In genomic region chr2:10307561-10308156, GRCh38 we compare ENCODE assay signal across 1 cellular context.
TF ChIP-seq lines count a peak whose summit lies in the region.

No MANE protein-coding gene starts in this region.

TF ChIP-seq in K562, 482 proteins besides CTCF, POLR2A, EP300 and RAD21 (continued from another document and continues in another):
- TF ChIP-seq, protein P1, sequence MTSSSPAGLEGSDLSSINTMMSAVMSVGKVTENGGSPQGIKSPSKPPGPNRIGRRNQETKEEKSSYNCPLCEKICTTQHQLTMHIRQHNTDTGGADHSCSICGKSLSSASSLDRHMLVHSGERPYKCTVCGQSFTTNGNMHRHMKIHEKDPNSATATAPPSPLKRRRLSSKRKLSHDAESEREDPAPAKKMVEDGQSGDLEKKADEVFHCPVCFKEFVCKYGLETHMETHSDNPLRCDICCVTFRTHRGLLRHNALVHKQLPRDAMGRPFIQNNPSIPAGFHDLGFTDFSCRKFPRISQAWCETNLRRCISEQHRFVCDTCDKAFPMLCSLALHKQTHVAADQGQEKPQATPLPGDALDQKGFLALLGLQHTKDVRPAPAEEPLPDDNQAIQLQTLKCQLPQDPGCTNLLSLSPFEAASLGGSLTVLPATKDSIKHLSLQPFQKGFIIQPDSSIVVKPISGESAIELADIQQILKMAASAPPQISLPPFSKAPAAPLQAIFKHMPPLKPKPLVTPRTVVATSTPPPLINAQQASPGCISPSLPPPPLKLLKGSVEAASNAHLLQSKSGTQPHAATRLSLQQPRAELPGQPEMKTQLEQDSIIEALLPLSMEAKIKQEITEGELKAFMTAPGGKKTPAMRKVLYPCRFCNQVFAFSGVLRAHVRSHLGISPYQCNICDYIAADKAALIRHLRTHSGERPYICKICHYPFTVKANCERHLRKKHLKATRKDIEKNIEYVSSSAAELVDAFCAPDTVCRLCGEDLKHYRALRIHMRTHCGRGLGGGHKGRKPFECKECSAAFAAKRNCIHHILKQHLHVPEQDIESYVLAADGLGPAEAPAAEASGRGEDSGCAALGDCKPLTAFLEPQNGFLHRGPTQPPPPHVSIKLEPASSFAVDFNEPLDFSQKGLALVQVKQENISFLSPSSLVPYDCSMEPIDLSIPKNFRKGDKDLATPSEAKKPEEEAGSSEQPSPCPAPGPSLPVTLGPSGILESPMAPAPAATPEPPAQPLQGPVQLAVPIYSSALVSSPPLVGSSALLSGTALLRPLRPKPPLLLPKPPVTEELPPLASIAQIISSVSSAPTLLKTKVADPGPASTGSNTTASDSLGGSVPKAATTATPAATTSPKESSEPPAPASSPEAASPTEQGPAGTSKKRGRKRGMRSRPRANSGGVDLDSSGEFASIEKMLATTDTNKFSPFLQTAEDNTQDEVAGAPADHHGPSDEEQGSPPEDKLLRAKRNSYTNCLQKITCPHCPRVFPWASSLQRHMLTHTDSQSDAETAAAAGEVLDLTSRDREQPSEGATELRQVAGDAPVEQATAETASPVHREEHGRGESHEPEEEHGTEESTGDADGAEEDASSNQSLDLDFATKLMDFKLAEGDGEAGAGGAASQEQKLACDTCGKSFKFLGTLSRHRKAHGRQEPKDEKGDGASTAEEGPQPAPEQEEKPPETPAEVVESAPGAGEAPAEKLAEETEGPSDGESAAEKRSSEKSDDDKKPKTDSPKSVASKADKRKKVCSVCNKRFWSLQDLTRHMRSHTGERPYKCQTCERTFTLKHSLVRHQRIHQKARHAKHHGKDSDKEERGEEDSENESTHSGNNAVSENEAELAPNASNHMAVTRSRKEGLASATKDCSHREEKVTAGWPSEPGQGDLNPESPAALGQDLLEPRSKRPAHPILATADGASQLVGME (CRISPR knock-in tag; IDR thresholded peaks at IDR 0.05) = no peak
- TF ChIP-seq ATF7 (IDR thresholded peaks at IDR 0.05) = peak; percentile 75
- TF ChIP-seq ZBTB40 (IDR thresholded peaks at IDR 0.05) = peak; percentile 88
- no peak for TF ChIP-seq ZBTB40 (CRISPR knock-in tag; IDR thresholded peaks at IDR 0.05)
- no peak for TF ChIP-seq EZH2 (IDR thresholded peaks at IDR 0.05; ENCODE audit: borderline replicate concordance, low read depth, low read length)
- no peak for TF ChIP-seq SIN3B (IDR thresholded peaks at IDR 0.05; ENCODE audit: low read depth)
- TF ChIP-seq RBFOX2 (IDR thresholded peaks at IDR 0.05; ENCODE audit: low read depth, low read length) = peak; percentile 69
- peak; percentile 89 for TF ChIP-seq ATF4 (CRISPR knock-in tag; IDR thresholded peaks at IDR 0.05)
- TF ChIP-seq SREBF2 (CRISPR knock-in tag; IDR thresholded peaks at IDR 0.05) = no peak
- peak; percentile 87 for TF ChIP-seq EP400 (IDR thresholded peaks at IDR 0.05)
- TF ChIP-seq JUND (IDR thresholded peaks at IDR 0.05; ENCODE audit: borderline replicate concordance, low read depth, low read length) = peak; percentile 62
- peak; percentile 75; the same call in 1 of the 3 replicates for TF ChIP-seq JUND (tag; IDR thresholded peaks at IDR 0.05; ENCODE audit: borderline replicate concordance, low read depth, low read length)
- TF ChIP-seq SNRNP70 (optimal IDR thresholded peaks at IDR 0.05; ENCODE audit: low read depth, low read length) = no peak
- TF ChIP-seq MTA1 (IDR thresholded peaks at IDR 0.05; ENCODE audit: borderline replicate concordance) = 0 out of 2 replicates have a peak, but pooled peaks have one; percentile 17
- TF ChIP-seq ZNF584 (CRISPR knock-in tag; IDR thresholded peaks at IDR 0.05; ENCODE audit: low read depth) = 0 out of 2 replicates have a peak, but pooled peaks have one; percentile 61
- TF ChIP-seq HNRNPUL1 (IDR thresholded peaks at IDR 0.05; ENCODE audit: low read length) = no peak
- no peak for TF ChIP-seq KDM2B (CRISPR knock-in tag; IDR thresholded peaks at IDR 0.05)
- TF ChIP-seq ZNF408 (CRISPR knock-in tag; IDR thresholded peaks at IDR 0.05; ENCODE audit: low read depth) = no peak
- no peak for TF ChIP-seq GATAD2B (IDR thresholded peaks at IDR 0.05; ENCODE audit: borderline replicate concordance)
- TF ChIP-seq ZFPM2 (CRISPR knock-in tag; IDR thresholded peaks at IDR 0.05) = no peak
- TF ChIP-seq TCF7 (IDR thresholded peaks at IDR 0.05; ENCODE audit: borderline replicate concordance) = no peak
- TF ChIP-seq ILF3 (IDR thresholded peaks at IDR 0.05; ENCODE audit: borderline replicate concordance) = no peak
- TF ChIP-seq TBP (optimal IDR thresholded peaks at IDR 0.05; ENCODE audit: low read depth, low read length) = peak; percentile 29
- no peak for TF ChIP-seq CCNT2 (IDR thresholded peaks at IDR 0.05; ENCODE audit: borderline replicate concordance, extremely low read depth, insufficient read length, low read depth, low read length)
- TF ChIP-seq MLLT1 (IDR thresholded peaks at IDR 0.05) = no peak
- TF ChIP-seq THRB (CRISPR knock-in tag; conservative IDR thresholded peaks at IDR 0.05) = no peak
- no peak; the same call in 1 of the 2 replicates for TF ChIP-seq NFIC (IDR thresholded peaks at IDR 0.05)
- peak; percentile 75; the same call in 1 of the 2 replicates for TF ChIP-seq MTA3 (IDR thresholded peaks at IDR 0.05; ENCODE audit: borderline replicate concordance)
- TF ChIP-seq SPI1 (IDR thresholded peaks at IDR 0.05; ENCODE audit: borderline replicate concordance, low read depth, low read length) = peak; percentile 76; the same call in 1 of the 2 replicates
- peak; percentile 52; the same call in 1 of the 2 replicates for TF ChIP-seq KLF6 (CRISPR knock-in tag; IDR thresholded peaks at IDR 0.05; ENCODE audit: borderline replicate concordance)
- TF ChIP-seq, protein P2, sequence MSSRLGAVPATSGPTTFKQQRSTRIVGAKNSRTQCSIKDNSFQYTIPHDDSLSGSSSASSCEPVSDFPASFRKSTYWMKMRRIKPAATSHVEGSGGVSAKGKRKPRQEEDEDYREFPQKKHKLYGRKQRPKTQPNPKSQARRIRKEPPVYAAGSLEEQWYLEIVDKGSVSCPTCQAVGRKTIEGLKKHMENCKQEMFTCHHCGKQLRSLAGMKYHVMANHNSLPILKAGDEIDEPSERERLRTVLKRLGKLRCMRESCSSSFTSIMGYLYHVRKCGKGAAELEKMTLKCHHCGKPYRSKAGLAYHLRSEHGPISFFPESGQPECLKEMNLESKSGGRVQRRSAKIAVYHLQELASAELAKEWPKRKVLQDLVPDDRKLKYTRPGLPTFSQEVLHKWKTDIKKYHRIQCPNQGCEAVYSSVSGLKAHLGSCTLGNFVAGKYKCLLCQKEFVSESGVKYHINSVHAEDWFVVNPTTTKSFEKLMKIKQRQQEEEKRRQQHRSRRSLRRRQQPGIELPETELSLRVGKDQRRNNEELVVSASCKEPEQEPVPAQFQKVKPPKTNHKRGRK (tag; IDR thresholded peaks at IDR 0.05) = no peak
- no peak for TF ChIP-seq ZFP36 (IDR thresholded peaks at IDR 0.05; ENCODE audit: low read depth, low read length, partially characterized antibody)
- TF ChIP-seq CC2D1A (IDR thresholded peaks at IDR 0.05) = no peak
- TF ChIP-seq ESRRB (CRISPR knock-in tag; IDR thresholded peaks at IDR 0.05; ENCODE audit: borderline replicate concordance) = no peak
- TF ChIP-seq, protein P3, sequence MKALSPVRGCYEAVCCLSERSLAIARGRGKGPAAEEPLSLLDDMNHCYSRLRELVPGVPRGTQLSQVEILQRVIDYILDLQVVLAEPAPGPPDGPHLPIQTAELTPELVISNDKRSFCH (CRISPR knock-in tag; IDR thresholded peaks at IDR 0.05) = no peak
- TF ChIP-seq, protein P3 (tag; IDR thresholded peaks at IDR 0.05) = peak; percentile 50; the same call in 1 of the 2 replicates
- no peak for TF ChIP-seq TRIM28 (IDR thresholded peaks at IDR 0.05)
- TF ChIP-seq MTF1 (CRISPR knock-in tag; IDR thresholded peaks at IDR 0.05; ENCODE audit: borderline replicate concordance) = no peak
- peak in 1 of 2 experiments; percentile 91; a peak in 2 of 4 replicates for TF ChIP-seq RCOR1 (IDR thresholded peaks at IDR 0.05; ENCODE audit: borderline replicate concordance in 1 of 2, low read depth in 2 of 2, low read length in 2 of 2)
- TF ChIP-seq BRCA1 (IDR thresholded peaks at IDR 0.05) = no peak
- TF ChIP-seq BRCA1 (CRISPR knock-in tag; IDR thresholded peaks at IDR 0.05) = no peak
- TF ChIP-seq ZNF146 (CRISPR knock-in tag; IDR thresholded peaks at IDR 0.05; ENCODE audit: unreplicated experiment) = no peak
